Comparison of ENCODE assay signal across 8 cellular contexts in the genomic region with DNA sequence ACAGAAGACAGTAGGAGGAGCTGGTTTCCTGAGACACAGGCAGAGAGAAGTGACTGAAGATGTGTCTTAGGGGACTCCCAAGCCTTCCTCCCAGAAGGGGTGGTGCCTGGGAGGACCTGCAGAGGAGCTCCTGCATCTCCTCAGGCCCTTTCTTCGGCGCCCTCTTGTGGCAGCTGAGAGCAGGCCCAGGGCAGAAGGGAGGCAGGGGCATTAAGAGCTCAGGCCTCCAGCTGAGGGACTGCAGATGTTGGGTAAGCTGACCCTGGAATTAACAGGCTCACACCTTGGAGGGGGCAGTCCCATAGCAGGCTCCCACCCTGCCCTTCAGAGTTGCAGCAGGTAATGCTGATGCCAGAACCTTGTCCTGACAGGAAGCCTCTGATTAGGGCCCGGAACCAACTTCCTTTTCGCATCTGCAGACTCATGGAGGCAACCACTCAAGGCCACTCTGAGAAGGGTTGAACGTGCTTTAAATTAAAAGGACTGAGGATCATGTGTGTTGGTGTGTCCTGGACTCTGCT.
DNase-seq lines count a peak whose midpoint lies in the region; ATAC-seq and TF ChIP-seq lines count a peak whose summit lies in the region.
"Not testable (repeated sequence)": the region's sequence is repeated elsewhere in the genome, so short reads cannot be mapped to it uniquely, and the experiment has no call there.

No MANE protein-coding gene starts in this region.

- intact Hi-C loops in activated CD4-positive, alpha-beta T cell treated with anti-CD3 and anti-CD28 coated beads for 36 hours (cut with DNase I, micrococcal nuclease) = loop anchor here in 1 of 2 experiments (5.0 kb wide), 1 partner anchor 92 kb away; no protein-coding TSS in a partner anchor

- in situ Hi-C loops in brain microvascular endothelial cell (cut with HindIII; ENCODE audit: low pct_ligation_motif_present, low sequenced_read_pairs) = not testable (repeated sequence)

- TF ChIP-seq CTCF in NB4 (IDR thresholded peaks at IDR 0.05; ENCODE audit: low read depth, low read length) = peak; percentile 25
- peak; percentile 31 for TF ChIP-seq CTCF in brain microvascular endothelial cell (IDR thresholded peaks at IDR 0.05; ENCODE audit: low read depth, low read length, missing control alignments)

- not testable (repeated sequence) for H3K9me3 Mint-ChIP-seq in activated CD4-positive, alpha-beta T cell treated with anti-CD3 and anti-CD28 coated beads for 36 hours (ENCODE audit: low read depth)

- H3K9me3 ChIP-seq in BLaER1 = not testable (repeated sequence)

- H3K4me1 ChIP-seq in BLaER1 = peaks cover 30% of the 10 kb centered on the region

- H3K4me3 Mint-ChIP-seq in activated CD4-positive, alpha-beta T cell treated with anti-CD3 and anti-CD28 coated beads for 36 hours = peak overlapping the region; percentile 79

- ATAC-seq in GM19025 (IDR thresholded peaks at IDR 0.05; ENCODE audit: low read depth, unreplicated experiment) (peak; percentile 75), HG02938 (IDR thresholded peaks at IDR 0.05; ENCODE audit: unreplicated experiment) (peak; percentile 74), left lobe of liver (peak; percentile 86)
- peak; percentile 57 for ATAC-seq in activated CD4-positive, alpha-beta T cell treated with anti-CD3 and anti-CD28 coated beads for 36 hours

- peak overlapping the region; percentile 58 for H3K27ac ChIP-seq in BLaER1
- H3K27ac ChIP-seq in brain microvascular endothelial cell = not testable (repeated sequence)

- H3K4me3 ChIP-seq in BLaER1 (peak overlapping the region; percentile 33; the same call in 1 of the 2 replicates), NB4 (ENCODE audit: low read depth, low read length) (peak overlapping the region; percentile 0)
- not testable (repeated sequence) for H3K4me3 ChIP-seq in brain microvascular endothelial cell (ENCODE audit: low read depth, low read length)

- POLR2A ChIA-PET in activated CD4-positive, alpha-beta T cell treated with anti-CD3 and anti-CD28 coated beads for 36 hours (lab: Charles Lee) = interaction anchor here (0.7 to 1.0 kb wide), 2 partner anchors 8 to 12 kb away, joined by 3 to 6 read pairs; no protein-coding TSS in a partner anchor

- peaks cover 49% of the 10 kb centered on the region for H3K4me1 Mint-ChIP-seq in activated CD4-positive, alpha-beta T cell treated with anti-CD3 and anti-CD28 coated beads for 36 hours

- peak overlapping the region; percentile 98 for H3K27ac Mint-ChIP-seq in activated CD4-positive, alpha-beta T cell treated with anti-CD3 and anti-CD28 coated beads for 36 hours

- peaks cover 12% of the 10 kb centered on the region for H3K36me3 Mint-ChIP-seq in activated CD4-positive, alpha-beta T cell treated with anti-CD3 and anti-CD28 coated beads for 36 hours (ENCODE audit: low read depth)

- H3K9ac ChIP-seq in BLaER1 = peak overlapping the region; percentile 38; the same call in 1 of the 2 replicates

- not testable (repeated sequence) for H4K20me1 ChIP-seq in BLaER1

- not testable (repeated sequence) for H3K36me3 ChIP-seq in BLaER1; brain microvascular endothelial cell (replicated peaks)

- DNase-seq in NB4 (ENCODE audit: low read depth) (peak; percentile 94), left lobe of liver (ENCODE audit: low spot score) (peak; percentile 58)
- peak; percentile 83 for DNase-seq in activated CD4-positive, alpha-beta T cell treated with anti-CD3 and anti-CD28 coated beads for 36 hours
- DNase-seq in brain microvascular endothelial cell = not testable (repeated sequence)
- peak; percentile 79 for DNase-seq in stimulated activated CD4-positive, alpha-beta T cell treated with anti-CD3 and anti-CD28 coated beads, Interleukin-4, amount 100 ng/mL, for 1 hour

- H3K27me3 Mint-ChIP-seq in activated CD4-positive, alpha-beta T cell treated with anti-CD3 and anti-CD28 coated beads for 36 hours = not testable (repeated sequence)

- TF ChIP-seq POLR2A in NB4 (IDR thresholded peaks at IDR 0.05; ENCODE audit: extremely low read depth, insufficient read length) = not testable (repeated sequence)

- CTCF ChIA-PET in activated CD4-positive, alpha-beta T cell treated with anti-CD3 and anti-CD28 coated beads for 36 hours (lab: Charles Lee) = interaction anchor here (0.7 to 1.2 kb wide), 6 partner anchors 8 to 143 kb away, joined by 3 to 5 read pairs (median 4); no protein-coding TSS in a partner anchor

- peak overlapping the region; percentile 64 for H3K4me2 ChIP-seq in BLaER1

- not testable (repeated sequence) for H3K27me3 ChIP-seq in BLaER1; brain microvascular endothelial cell (replicated peaks)
